ENCODE assay signal across 13 cellular contexts in genomic region chr19:33405491-33406461, GRCh38. TPM values are rescaled to one million over a fixed set of nuclear protein-coding genes. Genes with fewer than 3 reads are reported as not detected.
DNase-seq lines count a peak whose midpoint lies in the region; ATAC-seq and TF ChIP-seq lines count a peak whose summit lies in the region.
"Had no signal": no experiment of that assay in that cellular context is flagged by ENCODE, and none has a peak within 500 bp of the region (broad histone marks: within the 10 kb centered on the region; RNA-seq: fewer than 3 reads in every experiment).

No MANE protein-coding gene starts in this region.

- H3K27me3 Mint-ChIP-seq in chondrocyte (ENCODE audit: low read depth) = no peaks in the 10 kb centered on the region
- no peaks in the 10 kb centered on the region for H3K27me3 Mint-ChIP-seq in stimulated activated naive B cell treated with anti-CD40 and anti-IgM and Interleukin-4, amounts not matched to agents 10 μg/mL and 1 μg/mL and 100 μg/mL, for 72 hours

- no peak overlapping the region for H3K4me2 ChIP-seq in SK-N-SH
- no peak overlapping the region for H3K4me2 ChIP-seq in PC-3 (ENCODE audit: low read length)

- H3K4me3 ChIP-seq in SK-N-SH (ENCODE audit: low read depth in 2 of 2, low read length in 1 of 2) (no peak overlapping the region), lower lobe of right lung (no peak overlapping the region), PC-3 (ENCODE audit: low read length) (no peak overlapping the region)
- H3K4me3 ChIP-seq: Peyer's patch, transverse colon had no signal

- no peak overlapping the region for H3K4me3 Mint-ChIP-seq in chondrocyte (ENCODE audit: unreplicated experiment)
- no peak overlapping the region for H3K4me3 Mint-ChIP-seq in stimulated activated naive B cell treated with anti-CD40 and anti-IgM and Interleukin-4, amounts not matched to agents 10 μg/mL and 1 μg/mL and 100 μg/mL, for 72 hours
- H3K4me3 Mint-ChIP-seq: CD8-positive, alpha-beta T cell had no signal

- no peak for TF ChIP-seq CTCF in SK-N-SH (IDR thresholded peaks at IDR 0.05)
- no peak for TF ChIP-seq CTCF in chondrocyte (IDR thresholded peaks at IDR 0.05)
- TF ChIP-seq CTCF in lower lobe of right lung (IDR thresholded peaks at IDR 0.05) = no peak
- no peak for TF ChIP-seq CTCF in PC-3 (conservative IDR thresholded peaks at IDR 0.05; ENCODE audit: low read depth, low read length)

- H3K79me2 ChIP-seq in SK-N-SH (ENCODE audit: insufficient read depth) (no peaks in the 10 kb centered on the region), PC-3 (ENCODE audit: low read length) (no peaks in the 10 kb centered on the region)

- H3K27ac Mint-ChIP-seq in chondrocyte (ENCODE audit: unreplicated experiment) = no peak overlapping the region
- H3K27ac Mint-ChIP-seq in stimulated activated naive B cell treated with anti-CD40 and anti-IgM and Interleukin-4, amounts not matched to agents 10 μg/mL and 1 μg/mL and 100 μg/mL, for 72 hours = peak overlapping the region; percentile 14
- H3K27ac Mint-ChIP-seq: CD8-positive, alpha-beta T cell had no signal

- DNase-seq in SK-N-SH = peak; percentile 27
- DNase-seq in chondrocyte (ENCODE audit: low spot score) = peak; percentile 85
- DNase-seq in lower lobe of right lung = peak; percentile 42
- no peak for DNase-seq in stimulated activated naive B cell treated with anti-CD40 and anti-IgM and Interleukin-4, amounts not matched to agents 10 μg/mL and 1 μg/mL and 100 μg/mL, for 72 hours
- no peak for DNase-seq in stimulated activated CD4-positive, alpha-beta T cell treated with anti-CD3 and anti-CD28 coated beads, Interleukin-2, amount 100 ng/mL, for 24 hours
- DNase-seq in GM03348 (ENCODE audit: low spot score) = no peak
- DNase-seq in PC-3 = no peak
- DNase-seq: cortex of kidney had no signal

- H3F3A ChIP-seq in SK-N-SH (replicated peaks; ENCODE audit: insufficient read depth) = no peaks in the 10 kb centered on the region
- no peaks in the 10 kb centered on the region for H3F3A ChIP-seq in PC-3 (ENCODE audit: low read length, unreplicated experiment)

- H3K9ac ChIP-seq in SK-N-SH (no peak overlapping the region), PC-3 (ENCODE audit: low read length) (no peak overlapping the region)

- H3K27ac ChIP-seq in SK-N-SH (ENCODE audit: low read depth in 2 of 2, low read length in 1 of 2) (no peak overlapping the region), lower lobe of right lung (no peak overlapping the region), PC-3 (ENCODE audit: low read length) (no peak overlapping the region)
- H3K27ac ChIP-seq: 22Rv1, Peyer's patch, transverse colon had no signal

- BruUV-seq in PC-3 (replicated peaks; lab: Mats Ljungman, UMichigan) = no TSS peak

- no peaks in the 10 kb centered on the region for H4K20me1 ChIP-seq in SK-N-SH (ENCODE audit: insufficient read depth)
- no peaks in the 10 kb centered on the region for H4K20me1 ChIP-seq in PC-3 (ENCODE audit: low read length)

- 87% methylated on average over 14 of the region's 35 CpGs for WGBS in SK-N-SH (ENCODE audit: low lambda C conversion rate)

- ATAC-seq in SK-N-SH treated with all-trans-retinoic acid at 6 μM for 48 hours (no peak), lower lobe of right lung (no peak), PC-3 (no peak)
- ATAC-seq in stimulated activated naive B cell treated with anti-CD40 and anti-IgM and Interleukin-4, amounts not matched to agents 10 μg/mL and 1 μg/mL and 100 μg/mL, for 72 hours (replicated peaks) = no peak

- no peaks in the 10 kb centered on the region for H3K36me3 Mint-ChIP-seq in chondrocyte (ENCODE audit: low read depth)
- H3K36me3 Mint-ChIP-seq in stimulated activated naive B cell treated with anti-CD40 and anti-IgM and Interleukin-4, amounts not matched to agents 10 μg/mL and 1 μg/mL and 100 μg/mL, for 72 hours = peaks cover 9 to 11% of the 10 kb centered on the region in 2 donors

- H3K9me3 ChIP-seq in SK-N-SH = no peaks in the 10 kb centered on the region
- no peaks in the 10 kb centered on the region for H3K9me3 ChIP-seq in lower lobe of right lung
- H3K9me3 ChIP-seq in PC-3 (ENCODE audit: low read length) = no peaks in the 10 kb centered on the region
- H3K9me3 ChIP-seq: Peyer's patch, transverse colon had no signal

- intact Hi-C loops in lower lobe of right lung (cut with DNase I) (loop anchor here (5.0 kb wide), 1 partner anchor 168 kb away; no protein-coding TSS in a partner anchor), PC-3 (cut with micrococcal nuclease) (loop anchor here (1.0 to 2.0 kb wide), 2 partner anchors 163 to 170 kb away; no protein-coding TSS in a partner anchor)

- H3K9me2 ChIP-seq in SK-N-SH = no peaks in the 10 kb centered on the region
- no peaks in the 10 kb centered on the region for H3K9me2 ChIP-seq in PC-3 (replicated peaks; ENCODE audit: low read length)

- no peak for TF ChIP-seq EP300 in SK-N-SH (IDR thresholded peaks at IDR 0.05; ENCODE audit: borderline replicate concordance in 1 of 2, low read depth in 1 of 2, low read length in 1 of 2)

- POLR2A ChIA-PET in SK-N-SH (lab: Yijun Ruan, JAX) = interaction anchor here (1.0 to 1.2 kb wide), 2 partner anchors 17 to 28 kb away, joined by 3 read pairs; no protein-coding TSS in a partner anchor
- POLR2A ChIA-PET in PC-3 (lab: Charles Lee; ENCODE audit: unreplicated experiment) = no interaction called here

- no peak overlapping the region for H2AFZ ChIP-seq in SK-N-SH (ENCODE audit: low read depth)
- no peak overlapping the region for H2AFZ ChIP-seq in PC-3 (ENCODE audit: low read length)

- H3K9me3 Mint-ChIP-seq in chondrocyte (ENCODE audit: low read depth) = no peaks in the 10 kb centered on the region
- H3K9me3 Mint-ChIP-seq in stimulated activated naive B cell treated with anti-CD40 and anti-IgM and Interleukin-4, amounts not matched to agents 10 μg/mL and 1 μg/mL and 100 μg/mL, for 72 hours = no peaks in the 10 kb centered on the region
- H3K9me3 Mint-ChIP-seq: CD8-positive, alpha-beta T cell had no signal

- H3K4me1 Mint-ChIP-seq in chondrocyte (ENCODE audit: low read depth) = no peaks in the 10 kb centered on the region
- H3K4me1 Mint-ChIP-seq in stimulated activated naive B cell treated with anti-CD40 and anti-IgM and Interleukin-4, amounts not matched to agents 10 μg/mL and 1 μg/mL and 100 μg/mL, for 72 hours = peaks cover 7 to 8% of the 10 kb centered on the region in 2 donors

- CTCF ChIA-PET in SK-N-SH (lab: Yijun Ruan, JAX) (interaction anchor here (0.6 to 22.5 kb wide), 48 partner anchors 12 to 1307 kb away, joined by 3 to 511 read pairs (median 5); partner anchors contain the start of genes CEBPA and SLC7A10), PC-3 (lab: Charles Lee) (interaction anchor here (1.4 kb wide), 1 partner anchor 170 kb away, joined by 5 read pairs; no protein-coding TSS in a partner anchor)

- peaks cover 0 to 24% of the 10 kb centered on the region in 2 experiments; a peak in 1 of 4 replicates for H3K4me1 ChIP-seq in SK-N-SH (ENCODE audit: control insufficient read depth in 1 of 2, insufficient read depth in 2 of 2, low read depth in 1 of 2, low read length in 1 of 2)
- peaks cover 30% of the 10 kb centered on the region for H3K4me1 ChIP-seq in lower lobe of right lung
- no peaks in the 10 kb centered on the region for H3K4me1 ChIP-seq in PC-3 (ENCODE audit: insufficient read depth, low read length)

- no peak for TF ChIP-seq RAD21 in SK-N-SH (IDR thresholded peaks at IDR 0.05; ENCODE audit: low read length)

- H3K27me3 ChIP-seq in SK-N-SH (ENCODE audit: insufficient read depth) (no peaks in the 10 kb centered on the region), lower lobe of right lung (ENCODE audit: low read depth) (no peaks in the 10 kb centered on the region), PC-3 (ENCODE audit: low read length) (no peaks in the 10 kb centered on the region)
- H3K27me3 ChIP-seq: Peyer's patch, transverse colon had no signal

- H3K36me3 ChIP-seq in SK-N-SH (replicated peaks in 1 of 2; ENCODE audit: control insufficient read depth in 1 of 2, insufficient read depth in 2 of 2, low read length in 1 of 2) (no peaks in the 10 kb centered on the region), lower lobe of right lung (peaks cover 11% of the 10 kb centered on the region), PC-3 (ENCODE audit: low read depth, low read length) (no peaks in the 10 kb centered on the region)
- H3K36me3 ChIP-seq: transverse colon had no signal

TF ChIP-seq in SK-N-SH, 30 proteins besides CTCF, POLR2A, EP300 and RAD21 (continues in another document):
- TF ChIP-seq PBX3 (IDR thresholded peaks at IDR 0.05) (no peak), JUND (IDR thresholded peaks at IDR 0.05) (no peak), RCOR1 (IDR thresholded peaks at IDR 0.05; ENCODE audit: low read length) (no peak)

TF ChIP-seq in SK-N-SH treated with all-trans-retinoic acid at 6 μM for 48 hours, 23 proteins besides CTCF, POLR2A, EP300 and RAD21 (continues in another document):
- TF ChIP-seq ZNF8 (CRISPR knock-in tag; IDR thresholded peaks at IDR 0.05) = no peak
- TF ChIP-seq OSR1 (CRISPR knock-in tag; IDR thresholded peaks at IDR 0.05) = no peak
- TF ChIP-seq PATZ1 (CRISPR knock-in tag; IDR thresholded peaks at IDR 0.05; ENCODE audit: borderline replicate concordance) = no peak
- no peak for TF ChIP-seq ESRRG (CRISPR knock-in tag; IDR thresholded peaks at IDR 0.05)
- no peak for TF ChIP-seq ARNTL (CRISPR knock-in tag; IDR thresholded peaks at IDR 0.05; ENCODE audit: borderline replicate concordance, low read depth)
- no peak for TF ChIP-seq ZNF565 (CRISPR knock-in tag; conservative IDR thresholded peaks at IDR 0.05; ENCODE audit: low read depth)
- TF ChIP-seq CSDC2 (CRISPR knock-in tag; IDR thresholded peaks at IDR 0.05) = no peak
- no peak for TF ChIP-seq ZNF70 (CRISPR knock-in tag; IDR thresholded peaks at IDR 0.05)
- no peak for TF ChIP-seq ISL1 (CRISPR knock-in tag; IDR thresholded peaks at IDR 0.05)

RNA-seq across cellular contexts. Expression of gene CEBPG, which starts 32.3 kb away (rescaled TPM):
- 9.1 and 9.5 TPM in 2 replicates for polyA plus RNA-seq in SK-N-SH (2012; rRNA removed)
- polyA plus RNA-seq in SK-N-SH (2012; cell fraction: cytosol; rRNA removed) = 10.7 and 12.3 TPM in 2 replicates
- polyA plus RNA-seq in SK-N-SH (2012; cell fraction: nucleus; rRNA removed) = 6.8 and 9.6 TPM in 2 replicates
- total RNA-seq in chondrocyte = 16.3 to 54.4 TPM (median 50.2 TPM) in 3 replicates
- 29.6 TPM for total RNA-seq in lower lobe of right lung
- total RNA-seq in PC-3 (2014; rRNA removed) = 19.5 and 24.6 TPM in 2 replicates

Comparison
In these comparisons a context has a peak if more than half of its experiments do, and no peak if none do; other contexts are left out.
1. DNase-seq: peak in SK-N-SH (single experiment), chondrocyte (single experiment) and lower lobe of right lung (single experiment); none in stimulated activated naive B cell treated with anti-CD40 and anti-IgM and Interleukin-4, amounts not matched to agents 10 μg/mL and 1 μg/mL and 100 μg/mL, for 72 hours (single experiment), stimulated activated CD4-positive, alpha-beta T cell treated with anti-CD3 and anti-CD28 coated beads, Interleukin-2, amount 100 ng/mL, for 24 hours (0 of 2), GM03348 (single experiment) and PC-3 (single experiment).